ENCODE assay signal across 15 cellular contexts in genomic region chr18:68436485-68436884, GRCh38.
DNase-seq lines count a peak whose midpoint lies in the region; ATAC-seq and TF ChIP-seq lines count a peak whose summit lies in the region.
"Had no signal": no experiment of that assay in that cellular context is flagged by ENCODE, and none has a peak within 500 bp of the region (broad histone marks: within the 10 kb centered on the region; RNA-seq: fewer than 3 reads in every experiment).

No MANE protein-coding gene starts in this region.

- H3K27ac Mint-ChIP-seq in WTC11 = peak overlapping the region; percentile 10; the same call in 1 of the 2 replicates
- H3K27ac Mint-ChIP-seq: naive thymus-derived CD8-positive, alpha-beta T cell; stimulated activated naive CD8-positive, alpha-beta T cell treated with anti-CD3 and anti-CD28 coated beads, Interleukin-15, Interleukin-2, amounts not matched to agents 100 ng/mL and 50 ng/mL, for 24 hours had no signal

- H4K20me1 ChIP-seq in BLaER1 = no peaks in the 10 kb centered on the region
- H4K20me1 ChIP-seq in IMR-90 (ENCODE audit: insufficient read depth, low read length) = no peaks in the 10 kb centered on the region

- DNase-seq in IMR-90 (peak; percentile 61), WTC11 (ENCODE audit: low spot score) (no peak), fibroblast of villous mesenchyme (ENCODE audit: low read depth) (peak; percentile 42), NCI-H146 treated with DMSO at 0.1 percent for 48 hours (lab: John Stamatoyannopoulos, UW; ENCODE audit: unreplicated experiment) (no peak), NCI-H510A treated with DMSO at 0.1 percent for 48 hours (lab: John Stamatoyannopoulos, UW) (no peak), sigmoid colon (no peak), cerebellar nuclear complex (lab: John Stamatoyannopoulos, UW) (no peak)
- DNase-seq: DND-41; left colon; naive thymus-derived CD8-positive, alpha-beta T cell; NCI-H1417 treated with DMSO at 0.1 percent for 48 hours; NCI-H69; retina had no signal

- H3K36me3 Mint-ChIP-seq in WTC11 = peaks cover 8% of the 10 kb centered on the region
- H3K36me3 Mint-ChIP-seq: naive thymus-derived CD8-positive, alpha-beta T cell had no signal

- H2BK5ac ChIP-seq in IMR-90 (ENCODE audit: low read depth, low read length, poor library complexity, severe bottlenecking) = peak overlapping the region; percentile 93

- no peak overlapping the region for H3K56ac ChIP-seq in IMR-90 (ENCODE audit: extremely low read depth, insufficient read depth, low read length)

- no peaks in the 10 kb centered on the region; the same call in 1 of the 2 replicates for H3K9me1 ChIP-seq in IMR-90 (ENCODE audit: insufficient read depth, low read length)

- H3K36me3 ChIP-seq in BLaER1 (no peaks in the 10 kb centered on the region), IMR-90 (ENCODE audit: control insufficient read depth, insufficient read depth, low read length) (no peaks in the 10 kb centered on the region), sigmoid colon (no peaks in the 10 kb centered on the region)

- dilution Hi-C loops in IMR-90 (cut with HindIII; ENCODE audit: low sequenced_read_pairs, unreplicated experiment) = no loop called here

- H3K9ac ChIP-seq in BLaER1 (no peak overlapping the region), IMR-90 (ENCODE audit: low read depth, low read length) (no peak overlapping the region)

- H3K9me3 ChIP-seq in BLaER1 = peaks cover 18% of the 10 kb centered on the region
- peaks cover 1% of the 10 kb centered on the region; the same call in 1 of the 2 replicates for H3K9me3 ChIP-seq in IMR-90 (ENCODE audit: control insufficient read depth, insufficient read depth, low read length)
- no peaks in the 10 kb centered on the region for H3K9me3 ChIP-seq in sigmoid colon

- no peaks in the 10 kb centered on the region for H3K27me3 Mint-ChIP-seq in WTC11 (ENCODE audit: low read depth)

- no TSS peak for BruUV-seq in IMR-90 (replicated peaks; lab: Mats Ljungman, UMichigan)

- TF ChIP-seq RAD21 in IMR-90 (IDR thresholded peaks at IDR 0.05; ENCODE audit: low read length) = no peak

- H2BK20ac ChIP-seq in IMR-90 (ENCODE audit: low read depth, low read length) = peak overlapping the region; percentile 79; the same call in 1 of the 2 replicates

- WGBS in IMR-90 (ENCODE audit: extremely low coverage in 2 of 2, insufficient read length in 1 of 2), 2 experiments = no CpG with 5 or more reads among the region's 5 CpGs
- 59 to 75% methylated on average over 5 of the region's 5 CpGs for WGBS in sigmoid colon, 2 donors

- peaks cover 28% of the 10 kb centered on the region for H3K4me1 ChIP-seq in BLaER1
- peaks cover 6% of the 10 kb centered on the region; the same call in 1 of the 2 replicates for H3K4me1 ChIP-seq in IMR-90 (ENCODE audit: control insufficient read depth, insufficient read depth, low read length)
- no peaks in the 10 kb centered on the region for H3K4me1 ChIP-seq in sigmoid colon

- H3K18ac ChIP-seq in IMR-90 (ENCODE audit: low read depth, low read length) = peak overlapping the region; percentile 92; the same call in 1 of the 2 replicates

- peak overlapping the region; percentile 29 to 44; a peak in 3 of 4 replicates for H4K8ac ChIP-seq in IMR-90 (ENCODE audit: low read depth in 2 of 2, low read length in 2 of 2)

- CTCF ChIA-PET in IMR-90 (lab: Yijun Ruan, JAX) = no interaction called here
- CTCF ChIA-PET in WTC11 (lab: Charles Lee) = no interaction called here

- no peak for TF ChIP-seq EP300 in sigmoid colon (IDR thresholded peaks at IDR 0.05)

- POLR2A ChIA-PET in IMR-90 (lab: Charles Lee; ENCODE audit: unreplicated experiment) = no interaction called here
- POLR2A ChIA-PET in WTC11 (lab: Charles Lee) = no interaction called here

- peak overlapping the region; percentile 68 for H3K4ac ChIP-seq in IMR-90 (ENCODE audit: low read depth, low read length)

- H3K79me1 ChIP-seq in IMR-90 (ENCODE audit: low read depth in 1 of 2, low read length in 2 of 2) = no peaks in the 10 kb centered on the region

- H3K4me2 ChIP-seq in BLaER1 (peak overlapping the region; percentile 32), IMR-90 (ENCODE audit: low read depth, low read length) (no peak overlapping the region)

- H3K23ac ChIP-seq in IMR-90 (ENCODE audit: low read depth, low read length) = 0 out of 2 replicates have a peak overlapping the region, but pooled peaks have one; percentile 72

- H3K27ac ChIP-seq in BLaER1 = no peak overlapping the region
- no peak overlapping the region for H3K27ac ChIP-seq in IMR-90 (ENCODE audit: insufficient read depth, low read length)
- H3K27ac ChIP-seq in sigmoid colon = no peak overlapping the region

- intact Hi-C loops in IMR-90 (cut with micrococcal nuclease) (no loop called here), sigmoid colon (cut with DNase I) (no loop called here)

- TF ChIP-seq POLR2A in IMR-90 (IDR thresholded peaks at IDR 0.05; ENCODE audit: low read depth, low read length) = no peak
- no peak for TF ChIP-seq POLR2A in sigmoid colon (IDR thresholded peaks at IDR 0.05)

- peak overlapping the region; percentile 29; the same call in 1 of the 2 replicates for H4K91ac ChIP-seq in IMR-90 (ENCODE audit: insufficient read depth, low read depth, low read length)

- H3K9me3 Mint-ChIP-seq in WTC11 = peaks cover 18% of the 10 kb centered on the region

- peak overlapping the region; percentile 73; the same call in 2 of the 3 replicates for H2BK15ac ChIP-seq in IMR-90 (ENCODE audit: low read depth, low read length)

- H2AK5ac ChIP-seq in IMR-90 (ENCODE audit: low read depth, low read length) = peak overlapping the region; percentile 49; the same call in 1 of the 2 replicates

- H2BK120ac ChIP-seq in IMR-90 (ENCODE audit: low read depth, low read length) = peak overlapping the region; percentile 71

- H3K27me3 ChIP-seq in BLaER1 = no peaks in the 10 kb centered on the region
- H3K27me3 ChIP-seq in IMR-90 (ENCODE audit: control insufficient read depth, insufficient read depth, low read length) = no peaks in the 10 kb centered on the region
- no peaks in the 10 kb centered on the region for H3K27me3 ChIP-seq in sigmoid colon

- no peak overlapping the region for H2AK9ac ChIP-seq in IMR-90 (replicated peaks; ENCODE audit: low read depth, low read length, poor library complexity)

- H3K14ac ChIP-seq in IMR-90 (replicated peaks; ENCODE audit: low read depth, low read length) = peak overlapping the region; percentile 64

- in situ Hi-C loops in IMR-90 (cut with MboI; ENCODE audit: low sequenced_read_pairs) = no loop called here

- H3K4me3 ChIP-seq in BLaER1 (no peak overlapping the region), IMR-90 (ENCODE audit: insufficient read depth, low read depth, low read length) (no peak overlapping the region), fibroblast of villous mesenchyme (ENCODE audit: low read depth, low read length) (no peak overlapping the region), sigmoid colon (no peak overlapping the region)

- peaks cover 20% of the 10 kb centered on the region for H3K4me1 Mint-ChIP-seq in WTC11
- H3K4me1 Mint-ChIP-seq: naive thymus-derived CD8-positive, alpha-beta T cell had no signal

- no peak overlapping the region for H2AFZ ChIP-seq in IMR-90 (replicated peaks; ENCODE audit: low read length, poor library complexity)

- no peak overlapping the region for H3K4me3 Mint-ChIP-seq in WTC11
- H3K4me3 Mint-ChIP-seq: naive thymus-derived CD8-positive, alpha-beta T cell; stimulated activated naive CD8-positive, alpha-beta T cell treated with anti-CD3 and anti-CD28 coated beads, Interleukin-15, Interleukin-2, amounts not matched to agents 100 ng/mL and 50 ng/mL, for 24 hours had no signal

- TF ChIP-seq CTCF in IMR-90 (conservative IDR thresholded peaks at IDR 0.05; ENCODE audit: low read depth, low read length) = no peak
- no peak for TF ChIP-seq CTCF in WTC11 (IDR thresholded peaks at IDR 0.05)
- no peak for TF ChIP-seq CTCF in fibroblast of villous mesenchyme (IDR thresholded peaks at IDR 0.05; ENCODE audit: insufficient read depth, low read depth, low read length)
- TF ChIP-seq CTCF in sigmoid colon (IDR thresholded peaks at IDR 0.05) = no peak

- ATAC-seq in IMR-90 (ENCODE audit: low read depth) (no peak), WTC11 (no peak)
- ATAC-seq: left colon; naive thymus-derived CD8-positive, alpha-beta T cell had no signal

- H4K5ac ChIP-seq in IMR-90 (ENCODE audit: low read depth, low read length) = peak overlapping the region; percentile 75; the same call in 1 of the 2 replicates

TF ChIP-seq in IMR-90, 13 proteins besides CTCF, POLR2A, EP300 and RAD21 (continues in another document):
- TF ChIP-seq MAFK (IDR thresholded peaks at IDR 0.05; ENCODE audit: low read depth, low read length) = no peak
- no peak for TF ChIP-seq NFE2L2 (IDR thresholded peaks at IDR 0.05; ENCODE audit: low read depth, low read length)
- no peak for TF ChIP-seq RFX5 (IDR thresholded peaks at IDR 0.05; ENCODE audit: low read depth, low read length)
- no peak for TF ChIP-seq CHD1 (IDR thresholded peaks at IDR 0.05; ENCODE audit: low read depth, low read length)
- peak; percentile 91 for TF ChIP-seq CEBPB (IDR thresholded peaks at IDR 0.05; ENCODE audit: low read depth, low read length)
- TF ChIP-seq MAZ (IDR thresholded peaks at IDR 0.05; ENCODE audit: borderline replicate concordance, low read depth, low read length) = no peak
- TF ChIP-seq SMC3 (IDR thresholded peaks at IDR 0.05; ENCODE audit: low read depth, low read length) = no peak

TF ChIP-seq in WTC11, 78 proteins besides CTCF, POLR2A, EP300 and RAD21 (continues in another document):
- TF ChIP-seq ZNF219 (CRISPR knock-in tag; IDR thresholded peaks at IDR 0.05; ENCODE audit: borderline replicate concordance) = no peak
- TF ChIP-seq HMGXB4 (CRISPR knock-in tag; IDR thresholded peaks at IDR 0.05) = no peak
- TF ChIP-seq FOXK1 (CRISPR knock-in tag; IDR thresholded peaks at IDR 0.05) = no peak
- no peak for TF ChIP-seq GABPB1 (CRISPR knock-in tag; IDR thresholded peaks at IDR 0.05)
- TF ChIP-seq PRRX2 (CRISPR knock-in tag; IDR thresholded peaks at IDR 0.05) = no peak

Comparison
In these comparisons a context has a peak if more than half of its experiments do, and no peak if none do; other contexts are left out.
1. DNase-seq: peak in IMR-90 (single experiment) and fibroblast of villous mesenchyme (single experiment); none in WTC11 (single experiment), NCI-H146 treated with DMSO at 0.1 percent for 48 hours (single experiment), NCI-H510A treated with DMSO at 0.1 percent for 48 hours (single experiment), sigmoid colon (single experiment) and cerebellar nuclear complex (0 of 2).